ENCODE assay signal across 1 cellular context in the genomic region with DNA sequence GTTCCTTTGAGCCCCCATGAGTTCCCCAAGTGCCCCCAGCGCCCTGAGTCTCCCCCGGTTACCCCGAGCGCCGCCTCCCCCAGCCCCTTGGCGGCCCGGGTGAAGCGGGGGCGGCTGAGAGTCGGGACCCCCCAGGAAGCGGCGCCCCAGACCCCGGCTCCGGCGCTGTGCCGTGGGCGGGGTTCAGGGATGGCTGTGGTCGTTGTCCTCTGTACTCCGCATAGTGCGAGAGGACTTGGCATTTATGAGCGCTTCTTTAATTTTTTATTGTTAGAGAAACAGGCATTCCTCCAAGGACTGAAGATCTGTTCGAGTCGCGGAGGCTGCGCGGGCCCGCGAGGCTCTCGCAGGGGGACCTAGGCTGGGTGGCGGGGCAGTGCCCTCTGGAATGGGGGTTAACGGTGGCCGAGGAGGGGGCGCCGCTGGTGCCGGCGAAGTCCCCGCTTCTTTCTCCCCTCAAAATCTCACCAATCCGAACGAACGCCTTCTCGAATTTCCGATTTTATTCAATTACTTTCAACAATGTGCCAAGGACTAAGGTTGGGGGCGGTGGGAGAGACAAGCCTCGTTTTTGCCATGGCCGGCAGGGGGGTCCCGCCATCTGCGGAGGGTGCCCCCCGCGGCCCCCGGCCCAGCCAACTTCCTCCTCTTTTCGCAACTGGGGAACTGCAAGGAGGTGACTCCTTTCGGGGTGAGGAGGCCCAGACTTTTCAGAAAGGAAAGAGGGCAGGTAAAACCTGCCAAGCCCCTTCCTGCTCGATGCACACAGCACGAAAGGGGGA.
TF ChIP-seq lines count a peak whose summit lies in the region.

No MANE protein-coding gene starts in this region.

TF ChIP-seq in GM12878, 131 proteins besides CTCF, POLR2A, EP300 and RAD21:
- TF ChIP-seq PAX5 (IDR thresholded peaks at IDR 0.05; ENCODE audit: borderline replicate concordance, low read depth, low read length) (no peak), IRF4 (IDR thresholded peaks at IDR 0.05; ENCODE audit: low read depth, low read length) (no peak)
